ENCODE assay signal across 24 cellular contexts in the genomic region with DNA sequence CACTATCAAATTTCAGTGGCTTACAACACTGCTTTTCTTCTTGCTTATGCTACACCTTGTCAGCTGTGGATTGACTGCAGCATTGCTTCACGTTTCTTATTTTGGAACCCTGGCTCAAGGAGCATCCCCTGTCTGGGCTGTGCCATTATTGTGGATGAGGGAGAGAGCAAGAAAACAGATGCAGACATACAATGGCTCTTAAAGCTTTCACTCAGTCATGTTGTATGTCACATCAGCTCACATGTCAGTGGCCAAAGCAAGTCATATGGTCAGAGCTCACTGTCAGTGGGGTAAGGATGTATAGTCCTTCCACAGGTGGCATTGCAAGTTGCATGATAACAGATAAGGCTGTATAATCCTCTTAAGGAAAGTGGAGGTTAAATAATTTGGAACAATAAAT. TPM values are rescaled to one million over a fixed set of nuclear protein-coding genes. Genes with fewer than 3 reads are reported as not detected.
DNase-seq lines count a peak whose midpoint lies in the region; ATAC-seq and TF ChIP-seq lines count a peak whose summit lies in the region.
"Had no signal": no experiment of that assay in that cellular context is flagged by ENCODE, and none has a peak within 500 bp of the region (broad histone marks: within the 10 kb centered on the region; RNA-seq: fewer than 3 reads in every experiment).

No MANE protein-coding gene starts in this region.

- peaks cover 5% of the 10 kb centered on the region for H3K9me3 Mint-ChIP-seq in activated T-cell treated with anti-CD3 and anti-CD28 coated beads, Interleukin-2, amount 50 U/mL, for 24 hours

- ATAC-seq in Right ventricle myocardium superior (ENCODE audit: poor library complexity) (peak; percentile 9), left lobe of liver (peak; percentile 15)
- ATAC-seq: activated CD8-positive, alpha-beta memory T cell treated with anti-CD3 and anti-CD28 coated beads, Interleukin-2, amount 10 ng/mL, durations not matched to agents 7 days and 5 days; naive thymus-derived CD4-positive, alpha-beta T cell; pancreas; stimulated activated effector memory CD8-positive, alpha-beta T cell treated with anti-CD3 and anti-CD28 coated beads, Interleukin-12 subunit alpha, Interleukin-12 subunit beta, amount 100 ng/mL, for 72 hours had no signal

- H3K9me3 ChIP-seq in SK-N-MC (ENCODE audit: low read depth, low read length) (no peaks in the 10 kb centered on the region), thyroid gland (no peaks in the 10 kb centered on the region)
- H3K9me3 ChIP-seq: pancreas had no signal

- H3K27ac Mint-ChIP-seq in activated T-cell treated with anti-CD3 and anti-CD28 coated beads, Interleukin-2, amount 50 U/mL, for 24 hours = no peak overlapping the region
- H3K27ac Mint-ChIP-seq: activated CD4-positive, alpha-beta T cell treated with anti-CD3 and anti-CD28 coated beads, Interleukin-2, amount 10 ng/mL, durations not matched to agents 24 days and 14 days; activated CD8-positive, alpha-beta memory T cell treated with anti-CD3 and anti-CD28 coated beads, Interleukin-2, amount 10 ng/mL, durations not matched to agents 7 days and 5 days; naive thymus-derived CD4-positive, alpha-beta T cell; stimulated activated effector memory CD8-positive, alpha-beta T cell treated with anti-CD3 and anti-CD28 coated beads, Interleukin-12 subunit alpha, Interleukin-12 subunit beta, amount 100 ng/mL, for 72 hours had no signal

- DNase-seq in Right ventricle myocardium superior (no peak), cardiac septum (ENCODE audit: low spot score) (no peak), SK-N-MC (ENCODE audit: low read depth, low spot score) (no peak), left lobe of liver (ENCODE audit: low spot score) (no peak), thyroid gland (no peak), hippocampal formation (lab: John Stamatoyannopoulos, UW) (no peak), SIG-M5 treated with dmso at 0.1 percent for 504 hours (lab: John Stamatoyannopoulos, UW; ENCODE audit: unreplicated experiment) (no peak)
- DNase-seq in activated T-cell treated with anti-CD3 and anti-CD28 coated beads, Interleukin-2, amount 50 U/mL, for 24 hours = no peak
- DNase-seq: activated CD4-positive, alpha-beta T cell treated with anti-CD3 and anti-CD28 coated beads, Interleukin-2, amount 10 ng/mL, durations not matched to agents 24 days and 14 days; activated CD8-positive, alpha-beta memory T cell treated with anti-CD3 and anti-CD28 coated beads, Interleukin-2, amount 10 ng/mL, durations not matched to agents 7 days and 5 days; cortex of kidney; GF-D8; hypothalamus; islet precursor cell; KG1; mesendoderm; MV-4-11; naive thymus-derived CD4-positive, alpha-beta T cell; NCI-H1694 treated with DMSO at 0.1 percent for 48 hours; NCI-H345; pancreas had no signal

- H3K4me1 ChIP-seq in thyroid gland = peaks cover 49 to 66% of the 10 kb centered on the region in 2 donors

- peak overlapping the region; percentile 81; the same call in 1 of the 2 replicates for H3K27ac ChIP-seq in SK-N-MC
- H3K27ac ChIP-seq in thyroid gland = peak overlapping the region in 2 of 3 donors; percentile 33 to 68
- H3K27ac ChIP-seq: C4-2B, pancreas had no signal

- peaks cover 6% of the 10 kb centered on the region; the same call in 1 of the 2 replicates for H3K36me3 ChIP-seq in SK-N-MC (ENCODE audit: insufficient read depth, low read length)
- no peaks in the 10 kb centered on the region for H3K36me3 ChIP-seq in thyroid gland
- H3K36me3 ChIP-seq: pancreas had no signal

- WGBS in thyroid gland, 2 donors = 37 to 41% methylated on average over 1 of the region's 1 CpG

- no peaks in the 10 kb centered on the region for H3K36me3 Mint-ChIP-seq in activated T-cell treated with anti-CD3 and anti-CD28 coated beads, Interleukin-2, amount 50 U/mL, for 24 hours (ENCODE audit: low read depth)

- TF ChIP-seq POLR2A in thyroid gland (IDR thresholded peaks at IDR 0.05) = no peak

- no peak overlapping the region for H3K4me3 ChIP-seq in SK-N-MC
- H3K4me3 ChIP-seq in thyroid gland (replicated peaks in 1 of 3) = no peak overlapping the region
- H3K4me3 ChIP-seq: pancreas had no signal

- no peaks in the 10 kb centered on the region for H3K27me3 ChIP-seq in thyroid gland
- H3K27me3 ChIP-seq: pancreas had no signal

- peaks cover 29% of the 10 kb centered on the region for H3K4me1 Mint-ChIP-seq in activated T-cell treated with anti-CD3 and anti-CD28 coated beads, Interleukin-2, amount 50 U/mL, for 24 hours (ENCODE audit: low read depth)

- H3K4me3 Mint-ChIP-seq in activated T-cell treated with anti-CD3 and anti-CD28 coated beads, Interleukin-2, amount 50 U/mL, for 24 hours = no peak overlapping the region
- H3K4me3 Mint-ChIP-seq: activated CD4-positive, alpha-beta T cell treated with anti-CD3 and anti-CD28 coated beads, Interleukin-2, amount 10 ng/mL, durations not matched to agents 24 days and 14 days; activated CD8-positive, alpha-beta memory T cell treated with anti-CD3 and anti-CD28 coated beads, Interleukin-2, amount 10 ng/mL, durations not matched to agents 7 days and 5 days; naive thymus-derived CD4-positive, alpha-beta T cell; stimulated activated effector memory CD8-positive, alpha-beta T cell treated with anti-CD3 and anti-CD28 coated beads, Interleukin-12 subunit alpha, Interleukin-12 subunit beta, amount 100 ng/mL, for 72 hours had no signal

- peaks cover 73% of the 10 kb centered on the region for H3K27me3 Mint-ChIP-seq in activated T-cell treated with anti-CD3 and anti-CD28 coated beads, Interleukin-2, amount 50 U/mL, for 24 hours
- H3K27me3 Mint-ChIP-seq: brain had no signal

- no peak overlapping the region for H3K9ac ChIP-seq in SK-N-MC (ENCODE audit: insufficient read length)

- intact Hi-C loops in Right ventricle myocardium superior (cut with DNase I) (no loop called here), cardiac septum (cut with DNase I) (no loop called here), thyroid gland (cut with DNase I) (no loop called here)

- no peak for TF ChIP-seq CTCF in thyroid gland (IDR thresholded peaks at IDR 0.05)

RNA-seq across cellular contexts. Expression of a gene that starts 10.0 kb away (rescaled TPM):
- total RNA-seq in Right ventricle myocardium superior = 81.7 TPM
- total RNA-seq in cardiac septum = 138 TPM
- total RNA-seq in left lobe of liver = 68.7 TPM
- total RNA-seq in thyroid gland = 100 to 1,000 TPM; 169 to 268 (median 197) TPM

RNA-seq across cellular contexts. Expression of a gene that starts 21.1 kb away (rescaled TPM):
- total RNA-seq in Right ventricle myocardium superior (7.3 TPM), cardiac septum (16.6 TPM), left lobe of liver (0.23 TPM), thyroid gland (10 to 100 TPM; 12.5 to 14.0 (median 13.4) TPM)
